ENCODE assay signal across 14 cellular contexts in genomic region chr14:74510211-74510931, GRCh38. TPM values are rescaled to one million over a fixed set of nuclear protein-coding genes. Genes with fewer than 3 reads are reported as not detected.
DNase-seq lines count a peak whose midpoint lies in the region; ATAC-seq, FAIRE-seq and TF ChIP-seq lines count a peak whose summit lies in the region.
"Had no signal": no experiment of that assay in that cellular context is flagged by ENCODE, and none has a peak within 500 bp of the region (broad histone marks: within the 10 kb centered on the region; RNA-seq: fewer than 3 reads in every experiment).

No MANE protein-coding gene starts in this region.

- H3K4me2 ChIP-seq in A549, result 0 out of 3 replicates have a peak overlapping the region, but pooled peaks have one; percentile 16
- no peak overlapping the region for H3K4me2 ChIP-seq in mesenchymal stem cell (ENCODE audit: low read length, poor library complexity, severe bottlenecking)
- H3K4me2 ChIP-seq in smooth muscle cell, result no peak overlapping the region

- POLR2A ChIA-PET in A549 (lab: Yijun Ruan, JAX), result no interaction called here

- peak overlapping the region; percentile 87 for H3K27ac Mint-ChIP-seq in chondrocyte (ENCODE audit: unreplicated experiment)

- H2BK5ac ChIP-seq in mesenchymal stem cell (ENCODE audit: low read depth, low read length, poor library complexity, severe bottlenecking), result no peak overlapping the region

- H3K9me3 ChIP-seq in A549 (no peaks in the 10 kb centered on the region), HUES6 (ENCODE audit: control insufficient read depth, insufficient read depth, low read depth, low read length) (no peaks in the 10 kb centered on the region), mesenchymal stem cell (ENCODE audit: control insufficient read depth, low read length) (no peaks in the 10 kb centered on the region), smooth muscle cell (replicated peaks; ENCODE audit: low read depth) (no peaks in the 10 kb centered on the region)
- H3K9me3 ChIP-seq: gastrocnemius medialis had no signal

- no peak for TF ChIP-seq POLR2A in A549 (IDR thresholded peaks at IDR 0.05; ENCODE audit: low read length)

- peaks cover 5% of the 10 kb centered on the region; the same call in 1 of the 2 replicates for H3K27me3 ChIP-seq in HUES6 (ENCODE audit: control insufficient read depth, insufficient read depth, low read length)
- H3K27me3 ChIP-seq in mesenchymal stem cell (ENCODE audit: control insufficient read depth in 1 of 2, insufficient read depth in 1 of 2, low read length in 2 of 2), result no peaks in the 10 kb centered on the region
- no peaks in the 10 kb centered on the region for H3K27me3 ChIP-seq in smooth muscle cell (ENCODE audit: low read depth)
- H3K27me3 ChIP-seq: gastrocnemius medialis had no signal

- no peak for TF ChIP-seq RAD21 in A549 (conservative IDR thresholded peaks at IDR 0.05 in 1 of 2, IDR thresholded peaks at IDR 0.05 in 1 of 2)

- H3K23ac ChIP-seq in mesenchymal stem cell (ENCODE audit: low read length in 2 of 2), result no peak overlapping the region

- ATAC-seq in A549, result no peak
- ATAC-seq: gastrocnemius medialis, left lobe of liver had no signal

- no peak overlapping the region for H4K91ac ChIP-seq in mesenchymal stem cell (ENCODE audit: low read length)

- H3K36me3 Mint-ChIP-seq in chondrocyte (ENCODE audit: low read depth), result peaks cover 27% of the 10 kb centered on the region

- peak overlapping the region; percentile 30 for H4K8ac ChIP-seq in mesenchymal stem cell (ENCODE audit: low read length)

- no peak overlapping the region for H2BK12ac ChIP-seq in mesenchymal stem cell (ENCODE audit: low read length in 2 of 2)

- no peak overlapping the region for H3K14ac ChIP-seq in mesenchymal stem cell (ENCODE audit: low read length in 2 of 2)

- H3K4me3 ChIP-seq in A549 (no peak overlapping the region), HUES6 (ENCODE audit: low read depth, low read length) (peak overlapping the region; percentile 14; the same call in 1 of the 2 replicates), mesenchymal stem cell (ENCODE audit: insufficient read depth in 1 of 2, low read depth in 1 of 2, low read length in 2 of 2) (peak overlapping the region in 1 of 2 experiments; percentile 51), smooth muscle cell (no peak overlapping the region)
- H3K4me3 ChIP-seq: gastrocnemius medialis, SK-N-MC had no signal

- no peak overlapping the region for H3K9ac ChIP-seq in HUES6 (ENCODE audit: low read length)
- peak overlapping the region; percentile 53 for H3K9ac ChIP-seq in mesenchymal stem cell (ENCODE audit: low read length)
- H3K9ac ChIP-seq in smooth muscle cell (ENCODE audit: low read depth), result no peak overlapping the region

- DNase-seq in A549 (ENCODE audit: low read depth in 1 of 2, low spot score in 1 of 2) (no peak), chondrocyte (ENCODE audit: low spot score) (no peak), mesenchymal stem cell (peak; percentile 31), smooth muscle cell (lab: John Stamatoyannopoulos, UW; ENCODE audit: unreplicated experiment) (no peak), NCI-H69 (lab: John Stamatoyannopoulos, UW) (no peak), COLO668 (lab: John Stamatoyannopoulos, UW; ENCODE audit: unreplicated experiment) (no peak), LoVo (ENCODE audit: low spot score) (no peak)
- DNase-seq: activated CD4-positive, alpha-beta T cell treated with anti-CD3 and anti-CD28 coated beads for 1 hour; DND-41; NCI-H1436 treated with DMSO at 0.1 percent for 48 hours had no signal

- peaks cover 51% of the 10 kb centered on the region for H3K4me1 Mint-ChIP-seq in chondrocyte (ENCODE audit: low read depth)

- no peak overlapping the region for H2BK120ac ChIP-seq in mesenchymal stem cell (ENCODE audit: low read depth, low read length)

- no peak overlapping the region for H3K4ac ChIP-seq in mesenchymal stem cell (ENCODE audit: low read depth in 1 of 2, low read length in 2 of 2)

- H3K27me3 Mint-ChIP-seq in chondrocyte (ENCODE audit: low read depth), result no peaks in the 10 kb centered on the region

- no peaks in the 10 kb centered on the region for H3K4me1 ChIP-seq in A549
- peaks cover 37% of the 10 kb centered on the region for H3K4me1 ChIP-seq in HUES6 (ENCODE audit: control insufficient read depth, insufficient read depth, low read length)
- peaks cover 29% of the 10 kb centered on the region for H3K4me1 ChIP-seq in mesenchymal stem cell (ENCODE audit: control insufficient read depth, insufficient read depth, low read depth, low read length)
- peaks cover 7% of the 10 kb centered on the region for H3K4me1 ChIP-seq in smooth muscle cell (ENCODE audit: low read depth)
- H3K4me1 ChIP-seq: gastrocnemius medialis had no signal

- TF ChIP-seq CTCF in A549 (IDR thresholded peaks at IDR 0.05) (no peak), chondrocyte (IDR thresholded peaks at IDR 0.05) (no peak), smooth muscle cell (IDR thresholded peaks at IDR 0.05; ENCODE audit: borderline replicate concordance, insufficient read depth, poor library complexity, severe bottlenecking) (no peak)

- peaks cover 39% of the 10 kb centered on the region for H3K79me1 ChIP-seq in mesenchymal stem cell (replicated peaks; ENCODE audit: low read length, poor library complexity, severe bottlenecking)

- H3K9me3 Mint-ChIP-seq in chondrocyte (ENCODE audit: low read depth), result no peaks in the 10 kb centered on the region

- no peak overlapping the region for H2BK15ac ChIP-seq in mesenchymal stem cell (ENCODE audit: low read depth, poor library complexity, severe bottlenecking)

- no peaks in the 10 kb centered on the region for H3F3A ChIP-seq in smooth muscle cell (ENCODE audit: low read depth)

- H3K18ac ChIP-seq in mesenchymal stem cell (ENCODE audit: low read depth in 1 of 2, low read length in 2 of 2), result peak overlapping the region in 1 of 2 experiments; percentile 5

- no peak overlapping the region for H2AFZ ChIP-seq in mesenchymal stem cell (ENCODE audit: low read depth, low read length)
- H2AFZ ChIP-seq in smooth muscle cell (ENCODE audit: low read depth), result no peak overlapping the region

- H4K20me1 ChIP-seq in smooth muscle cell (ENCODE audit: low read depth), result no peaks in the 10 kb centered on the region

- FAIRE-seq in A549 (lab: Jason Lieb, UNC), result no peak

- no peak overlapping the region for H3K4me3 Mint-ChIP-seq in chondrocyte (ENCODE audit: unreplicated experiment)

- H3K79me2 ChIP-seq in smooth muscle cell (ENCODE audit: low read depth), result no peaks in the 10 kb centered on the region

- TF ChIP-seq EP300 in A549 (IDR thresholded peaks at IDR 0.05), result no peak

- CTCF ChIA-PET in A549 (lab: Yijun Ruan, JAX), result interaction anchor here (0.8 to 9.2 kb wide), 3 partner anchors 9 to 102 kb away, joined by 3 to 62 read pairs (median 4); no protein-coding TSS in a partner anchor

- no peak overlapping the region for H2AK5ac ChIP-seq in mesenchymal stem cell (ENCODE audit: low read length, severe bottlenecking)

- WGBS in A549 (ENCODE audit: missing lambda C conversion rate), result 81% methylated on average over 16 of the region's 21 CpGs
- WGBS in mesenchymal stem cell, result 52% methylated on average over 21 of the region's 21 CpGs
- 69% methylated on average over 21 of the region's 21 CpGs for WGBS in smooth muscle cell (ENCODE audit: low lambda C conversion rate)

- no peaks in the 10 kb centered on the region for H3K36me3 ChIP-seq in HUES6 (ENCODE audit: control insufficient read depth, insufficient read depth, low read length)
- peaks cover 60 to 83% of the 10 kb centered on the region in 2 experiments for H3K36me3 ChIP-seq in mesenchymal stem cell (ENCODE audit: control insufficient read depth in 1 of 2, insufficient read depth in 2 of 2, low read depth in 1 of 2, low read length in 2 of 2)
- peaks cover 5% of the 10 kb centered on the region for H3K36me3 ChIP-seq in smooth muscle cell (ENCODE audit: low read depth)
- H3K36me3 ChIP-seq: gastrocnemius medialis had no signal

- H3K27ac ChIP-seq in A549, result peak overlapping the region in 1 of 2 experiments; percentile 37; a peak in 1 of 6 replicates
- no peak overlapping the region for H3K27ac ChIP-seq in HUES6 (ENCODE audit: low read depth, low read length)
- no peak overlapping the region for H3K27ac ChIP-seq in mesenchymal stem cell (ENCODE audit: low read length, poor library complexity, severe bottlenecking)
- no peak overlapping the region for H3K27ac ChIP-seq in smooth muscle cell (ENCODE audit: low read depth)
- H3K27ac ChIP-seq: gastrocnemius medialis, SK-N-MC had no signal

TF ChIP-seq in A549, 52 proteins besides CTCF, POLR2A, EP300 and RAD21:
- TF ChIP-seq MYC (IDR thresholded peaks at IDR 0.05; ENCODE audit: borderline replicate concordance, low read length), result no peak
- no peak for TF ChIP-seq PHF8 (IDR thresholded peaks at IDR 0.05; ENCODE audit: borderline replicate concordance, low read depth)
TF ChIP-seq in A549: peak in this region for 0.

RNA-seq across cellular contexts. Expression of gene ISCA2, which starts 16.8 kb away (rescaled TPM):
- polyA plus RNA-seq in A549 (2011; rRNA removed) (38.8 and 49.3 TPM in 2 replicates), A549 (2017; fragmentation: RNase III; extraction: RNeasy Plus Mini Kit Qiagen cat#74134 plus additional on column Dnase treatment) (41.3 to 48.8 TPM (median 45.8 TPM) in 3 replicates), smooth muscle cell (65.8 and 79.2 TPM in 2 replicates)
- polyA plus RNA-seq in A549 (2012; cell fraction: cytosol; rRNA removed), result 35.2 and 36.4 TPM in 2 replicates
- polyA plus RNA-seq in A549 (2012; cell fraction: nucleus; rRNA removed), result 8.7 and 10.9 TPM in 2 replicates
- 6.5 and 6.9 TPM in 2 replicates for polyA minus RNA-seq in A549 (2011; rRNA and poly(A)+ RNA removed)
- total RNA-seq in chondrocyte (16.6 to 18.9 TPM (median 16.9 TPM) in 3 replicates), smooth muscle cell (15.0 and 23.3 TPM in 2 replicates)
- polyA plus RNA-seq in mesenchymal stem cell (2013, experiment 1 of 2), result 37.5 TPM
- polyA plus RNA-seq in mesenchymal stem cell (2013, experiment 2 of 2), result 35.9 TPM

RNA-seq across cellular contexts. Expression of gene NPC2, which starts 17.3 kb away (rescaled TPM):
- polyA plus RNA-seq in A549 (2011; rRNA removed), result 97.7 and 124 TPM in 2 replicates
- polyA plus RNA-seq in A549 (2012; cell fraction: cytosol; rRNA removed), result 284 and 295 TPM in 2 replicates
- 193 and 247 TPM in 2 replicates for polyA plus RNA-seq in A549 (2012; cell fraction: nucleus; rRNA removed)
- polyA plus RNA-seq in A549 (2017; fragmentation: RNase III; extraction: RNeasy Plus Mini Kit Qiagen cat#74134 plus additional on column Dnase treatment), result 345 to 465 TPM (median 457 TPM) in 3 replicates
- polyA minus RNA-seq in A549 (2011; rRNA and poly(A)+ RNA removed), result 67.1 and 90.8 TPM in 2 replicates
- total RNA-seq in chondrocyte, result 209 to 313 TPM (median 212 TPM) in 3 replicates
- polyA plus RNA-seq in mesenchymal stem cell (2013, experiment 1 of 2), result 939 TPM
- 965 TPM for polyA plus RNA-seq in mesenchymal stem cell (2013, experiment 2 of 2)
- 443 and 496 TPM in 2 replicates for total RNA-seq in smooth muscle cell
- polyA plus RNA-seq in smooth muscle cell, result 137 and 197 TPM in 2 replicates
